In genomic region chr2:145484443-145485086, GRCh38 we compare ENCODE assay signal across 11 cellular contexts.
DNase-seq lines count a peak whose midpoint lies in the region; ATAC-seq, FAIRE-seq and TF ChIP-seq lines count a peak whose summit lies in the region.
"Had no signal": no experiment of that assay in that cellular context is flagged by ENCODE, and none has a peak within 500 bp of the region (broad histone marks: within the 10 kb centered on the region; RNA-seq: fewer than 3 reads in every experiment).

No MANE protein-coding gene starts in this region.

- H2AFZ ChIP-seq in GM12878 (ENCODE audit: control insufficient read depth, low read depth, low read length): no peak overlapping the region

- TF ChIP-seq EP300 in GM12878 (IDR thresholded peaks at IDR 0.05; ENCODE audit: borderline replicate concordance in 1 of 2, control insufficient read depth in 1 of 2, low read depth in 2 of 2, low read length in 2 of 2): no peak

- no peaks in the 10 kb centered on the region for H3K9me3 ChIP-seq in GM12878 (replicated peaks; ENCODE audit: control insufficient read depth, insufficient read depth, low read length)

- DNase-seq in EH (ENCODE audit: low read depth): peak; percentile 59
- peak; percentile 87 for DNase-seq in LHCN-M2 (ENCODE audit: low read depth)
- DNase-seq in GM12878 (ENCODE audit: low read depth, low spot score): no peak
- DNase-seq in lung microvascular endothelial cell (ENCODE audit: low read depth in 2 of 2): peak; percentile 26 to 68
- no peak for DNase-seq in NCI-H2171 (lab: John Stamatoyannopoulos, UW)
- DNase-seq in NCI-H1694 treated with DMSO at 0.1 percent for 48 hours (lab: John Stamatoyannopoulos, UW): no peak
- DNase-seq in NCI-H2196 (lab: John Stamatoyannopoulos, UW; ENCODE audit: unreplicated experiment): no peak
- DNase-seq: activated CD4-positive, alpha-beta T cell treated with anti-CD3 and anti-CD28 coated beads, Interleukin-2, amount 10 ng/mL, durations not matched to agents 24 days and 14 days; effector CD4-positive, alpha-beta T cell had no signal

- in situ Hi-C loops in GM12878 (cut with MboI): no loop called here

- H3K27me3 ChIP-seq in GM12878 (replicated peaks in 1 of 2; ENCODE audit: control insufficient read depth in 2 of 2, insufficient read depth in 2 of 2, low read length in 1 of 2): no peaks in the 10 kb centered on the region

- H4K20me1 ChIP-seq in GM12878 (ENCODE audit: control insufficient read depth, insufficient read depth): no peaks in the 10 kb centered on the region

- peak in 1 of 3 experiments; percentile 27; a peak in 2 of 6 replicates for TF ChIP-seq CTCF in GM12878 (IDR thresholded peaks at IDR 0.05 in 2 of 3, conservative IDR thresholded peaks at IDR 0.05 in 1 of 3; ENCODE audit: control insufficient read depth in 2 of 3, extremely low read depth in 1 of 3, insufficient read depth in 1 of 3, low read depth in 3 of 3, low read length in 3 of 3)

- SMC1A ChIA-PET in GM12878 (lab: Charles Lee; ENCODE audit: uncharacterized antibody, unreplicated experiment): no interaction called here

- ATAC-seq in GM12878: 0 out of 3 replicates have a peak, but pooled peaks have one; percentile 27
- ATAC-seq in HG03025 (IDR thresholded peaks at IDR 0.05; ENCODE audit: low FRiP score, unreplicated experiment): no peak

- intact Hi-C loops in GM12878 (cut with micrococcal nuclease; ENCODE audit: unreplicated experiment): no loop called here

- BruUV-seq in GM12878 (replicated peaks; lab: Mats Ljungman, UMichigan): no TSS peak

- peak; percentile 30 for TF ChIP-seq RAD21 in GM12878 (IDR thresholded peaks at IDR 0.05; ENCODE audit: insufficient read depth, low read depth, low read length)

- H3K27ac ChIP-seq in GM12878 (ENCODE audit: control insufficient read depth, insufficient read depth): no peak overlapping the region
- H3K27ac ChIP-seq: skin epidermis had no signal

- H3K4me1 ChIP-seq in GM12878 (ENCODE audit: control insufficient read depth, insufficient read depth, low read length): no peaks in the 10 kb centered on the region

- TF ChIP-seq POLR2A in GM12878 (IDR thresholded peaks at IDR 0.05; ENCODE audit: low read depth, low read length): no peak

- no peak overlapping the region for H3K4me3 ChIP-seq in GM12878
- H3K4me3 ChIP-seq: skin epidermis had no signal

- no peaks in the 10 kb centered on the region for H3K36me3 ChIP-seq in GM12878 (ENCODE audit: control insufficient read depth in 2 of 2, insufficient read depth in 2 of 2, low read length in 1 of 2)

- no peak for FAIRE-seq in GM12878 (lab: Jason Lieb, UNC)

- RAD21 ChIA-PET in GM12878 (lab: Charles Lee; ENCODE audit: unreplicated experiment): no interaction called here

- no peaks in the 10 kb centered on the region for H3K79me2 ChIP-seq in GM12878 (ENCODE audit: control insufficient read depth, insufficient read depth, low read length)

- CTCF ChIA-PET in GM12878 (lab: Yijun Ruan, JAX): no interaction called here

- POLR2A ChIA-PET in GM12878 (lab: Charles Lee): no interaction called here

- no peak overlapping the region for H3K9ac ChIP-seq in GM12878 (ENCODE audit: control insufficient read depth, insufficient read depth, low read length)

- H3K4me2 ChIP-seq in GM12878 (ENCODE audit: control insufficient read depth, insufficient read depth): no peak overlapping the region

TF ChIP-seq in GM12878, 131 proteins besides CTCF, POLR2A, EP300 and RAD21:
- TF ChIP-seq CHD4 (IDR thresholded peaks at IDR 0.05) (no peak), SMC3 (IDR thresholded peaks at IDR 0.05; ENCODE audit: borderline replicate concordance, low read length) (peak; percentile 28; the same call in 1 of the 2 replicates), JUNB (IDR thresholded peaks at IDR 0.05) (no peak), SIN3A (IDR thresholded peaks at IDR 0.05; ENCODE audit: low read depth, low read length) (no peak), GATAD2B (conservative IDR thresholded peaks at IDR 0.05; ENCODE audit: low read depth) (no peak)
TF ChIP-seq in GM12878: peak in this region for 1.

Comparison
In these comparisons a context has a peak if more than half of its experiments do, and no peak if none do; other contexts are left out.
1. DNase-seq: peak in EH (single experiment), LHCN-M2 (single experiment) and lung microvascular endothelial cell (2 of 2); none in GM12878 (single experiment), NCI-H2171 (single experiment), NCI-H1694 treated with DMSO at 0.1 percent for 48 hours (single experiment) and NCI-H2196 (single experiment).